In the genomic region with DNA sequence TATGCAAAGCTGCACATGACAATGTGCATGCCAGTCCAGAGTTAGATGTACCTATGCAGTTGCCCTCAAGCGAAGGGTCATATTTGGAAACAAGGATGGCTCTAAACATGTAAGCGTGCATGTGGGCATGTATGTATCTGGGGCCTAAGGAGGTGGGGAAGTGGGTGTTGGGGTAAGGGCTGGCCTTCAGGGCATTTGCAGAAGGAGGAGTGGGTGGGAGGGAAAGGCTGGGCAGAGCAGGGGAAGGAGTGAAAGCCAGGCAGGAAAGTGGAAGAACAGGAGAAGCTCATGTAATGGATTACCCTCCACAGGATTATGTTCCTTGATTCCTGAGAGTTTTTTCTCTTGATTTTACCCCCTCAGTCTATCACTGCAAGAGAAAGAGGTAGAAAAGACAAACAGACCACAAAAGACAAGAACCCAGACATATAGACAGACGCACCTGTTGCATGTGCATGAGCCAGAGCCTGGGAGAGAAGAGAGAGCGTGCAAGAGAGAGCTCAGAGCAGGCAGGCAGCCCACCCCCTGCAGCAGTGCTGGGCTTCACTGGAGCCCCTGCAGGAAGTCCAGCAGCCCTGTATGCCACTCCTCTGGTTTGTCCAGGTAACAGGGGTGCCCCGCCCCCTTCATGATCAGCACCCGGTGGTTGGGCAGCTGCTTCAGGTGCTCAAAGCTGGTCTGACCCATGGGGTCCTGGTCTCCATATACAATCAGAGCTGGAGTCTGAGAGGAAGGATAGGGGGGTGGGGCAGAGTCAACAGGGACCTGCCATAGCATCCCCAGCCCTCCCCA, we compare ENCODE assay signal across 2 cellular contexts.
TF ChIP-seq lines count a peak whose summit lies in the region.

No MANE protein-coding gene starts in this region.

TF ChIP-seq in SK-N-SH, 30 proteins besides CTCF, POLR2A, EP300 and RAD21 (continued from another document):
- TF ChIP-seq, protein P1, sequence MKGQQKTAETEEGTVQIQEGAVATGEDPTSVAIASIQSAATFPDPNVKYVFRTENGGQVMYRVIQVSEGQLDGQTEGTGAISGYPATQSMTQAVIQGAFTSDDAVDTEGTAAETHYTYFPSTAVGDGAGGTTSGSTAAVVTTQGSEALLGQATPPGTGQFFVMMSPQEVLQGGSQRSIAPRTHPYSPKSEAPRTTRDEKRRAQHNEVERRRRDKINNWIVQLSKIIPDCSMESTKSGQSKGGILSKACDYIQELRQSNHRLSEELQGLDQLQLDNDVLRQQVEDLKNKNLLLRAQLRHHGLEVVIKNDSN (IDR thresholded peaks at IDR 0.05; ENCODE audit: borderline replicate concordance, low read depth) = no peak
TF ChIP-seq in SK-N-SH: peak in this region for 0.

TF ChIP-seq in SK-N-SH treated with all-trans-retinoic acid at 6 μM for 48 hours, 23 proteins besides CTCF, POLR2A, EP300 and RAD21 (continued from another document):
- TF ChIP-seq, protein P2, sequence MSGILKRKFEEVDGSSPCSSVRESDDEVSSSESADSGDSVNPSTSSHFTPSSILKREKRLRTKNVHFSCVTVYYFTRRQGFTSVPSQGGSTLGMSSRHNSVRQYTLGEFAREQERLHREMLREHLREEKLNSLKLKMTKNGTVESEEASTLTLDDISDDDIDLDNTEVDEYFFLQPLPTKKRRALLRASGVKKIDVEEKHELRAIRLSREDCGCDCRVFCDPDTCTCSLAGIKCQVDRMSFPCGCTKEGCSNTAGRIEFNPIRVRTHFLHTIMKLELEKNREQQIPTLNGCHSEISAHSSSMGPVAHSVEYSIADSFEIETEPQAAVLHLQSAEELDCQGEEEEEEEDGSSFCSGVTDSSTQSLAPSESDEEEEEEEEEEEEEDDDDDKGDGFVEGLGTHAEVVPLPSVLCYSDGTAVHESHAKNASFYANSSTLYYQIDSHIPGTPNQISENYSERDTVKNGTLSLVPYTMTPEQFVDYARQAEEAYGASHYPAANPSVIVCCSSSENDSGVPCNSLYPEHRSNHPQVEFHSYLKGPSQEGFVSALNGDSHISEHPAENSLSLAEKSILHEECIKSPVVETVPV (CRISPR knock-in tag; IDR thresholded peaks at IDR 0.05) = no peak
- no peak for TF ChIP-seq ZFP3 (CRISPR knock-in tag; IDR thresholded peaks at IDR 0.05)
- no peak for TF ChIP-seq TOX (CRISPR knock-in tag; IDR thresholded peaks at IDR 0.05; ENCODE audit: borderline replicate concordance)
- no peak for TF ChIP-seq ISL1 (CRISPR knock-in tag; IDR thresholded peaks at IDR 0.05)
- TF ChIP-seq, protein P3, sequence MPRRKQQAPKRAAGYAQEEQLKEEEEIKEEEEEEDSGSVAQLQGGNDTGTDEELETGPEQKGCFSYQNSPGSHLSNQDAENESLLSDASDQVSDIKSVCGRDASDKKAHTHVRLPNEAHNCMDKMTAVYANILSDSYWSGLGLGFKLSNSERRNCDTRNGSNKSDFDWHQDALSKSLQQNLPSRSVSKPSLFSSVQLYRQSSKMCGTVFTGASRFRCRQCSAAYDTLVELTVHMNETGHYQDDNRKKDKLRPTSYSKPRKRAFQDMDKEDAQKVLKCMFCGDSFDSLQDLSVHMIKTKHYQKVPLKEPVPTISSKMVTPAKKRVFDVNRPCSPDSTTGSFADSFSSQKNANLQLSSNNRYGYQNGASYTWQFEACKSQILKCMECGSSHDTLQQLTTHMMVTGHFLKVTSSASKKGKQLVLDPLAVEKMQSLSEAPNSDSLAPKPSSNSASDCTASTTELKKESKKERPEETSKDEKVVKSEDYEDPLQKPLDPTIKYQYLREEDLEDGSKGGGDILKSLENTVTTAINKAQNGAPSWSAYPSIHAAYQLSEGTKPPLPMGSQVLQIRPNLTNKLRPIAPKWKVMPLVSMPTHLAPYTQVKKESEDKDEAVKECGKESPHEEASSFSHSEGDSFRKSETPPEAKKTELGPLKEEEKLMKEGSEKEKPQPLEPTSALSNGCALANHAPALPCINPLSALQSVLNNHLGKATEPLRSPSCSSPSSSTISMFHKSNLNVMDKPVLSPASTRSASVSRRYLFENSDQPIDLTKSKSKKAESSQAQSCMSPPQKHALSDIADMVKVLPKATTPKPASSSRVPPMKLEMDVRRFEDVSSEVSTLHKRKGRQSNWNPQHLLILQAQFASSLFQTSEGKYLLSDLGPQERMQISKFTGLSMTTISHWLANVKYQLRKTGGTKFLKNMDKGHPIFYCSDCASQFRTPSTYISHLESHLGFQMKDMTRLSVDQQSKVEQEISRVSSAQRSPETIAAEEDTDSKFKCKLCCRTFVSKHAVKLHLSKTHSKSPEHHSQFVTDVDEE (CRISPR knock-in tag; IDR thresholded peaks at IDR 0.05) = no peak
